In genomic region chr15:39583586-39584265, GRCh38 we compare ENCODE assay signal across 10 cellular contexts. TPM values are rescaled to one million over a fixed set of nuclear protein-coding genes. Genes with fewer than 3 reads are reported as not detected.
DNase-seq lines count a peak whose midpoint lies in the region; ATAC-seq and TF ChIP-seq lines count a peak whose summit lies in the region.
"Had no signal": no experiment of that assay in that cellular context is flagged by ENCODE, and none has a peak within 500 bp of the region (broad histone marks: within the 10 kb centered on the region; RNA-seq: fewer than 3 reads in every experiment).

No MANE protein-coding gene starts in this region.

- H3K27me3 ChIP-seq in suprapubic skin = no peaks in the 10 kb centered on the region

- H3K4me1 Mint-ChIP-seq in activated T-cell treated with anti-CD3 and anti-CD28 coated beads, Interleukin-2, amount 50 U/mL, for 24 hours (ENCODE audit: low read depth) = peaks cover 16% of the 10 kb centered on the region

- peaks cover 39% of the 10 kb centered on the region for H3K27me3 Mint-ChIP-seq in activated T-cell treated with anti-CD3 and anti-CD28 coated beads, Interleukin-2, amount 50 U/mL, for 24 hours

- no peak for TF ChIP-seq EP300 in suprapubic skin (IDR thresholded peaks at IDR 0.05)

- H3K36me3 ChIP-seq in suprapubic skin = peaks cover 54% of the 10 kb centered on the region
- H3K36me3 ChIP-seq: neutrophil had no signal

- H3K36me3 Mint-ChIP-seq in activated T-cell treated with anti-CD3 and anti-CD28 coated beads, Interleukin-2, amount 50 U/mL, for 24 hours (ENCODE audit: low read depth) = no peaks in the 10 kb centered on the region

- H3K9me3 Mint-ChIP-seq in activated T-cell treated with anti-CD3 and anti-CD28 coated beads, Interleukin-2, amount 50 U/mL, for 24 hours = no peaks in the 10 kb centered on the region
- H3K9me3 Mint-ChIP-seq: T-helper 1 cell treated with Interleukin-12 subunit alpha and Interleukin-12 subunit beta and Interleukin-4 antibody, amounts not matched to agents 30 μg/mL and 1 μg/mL, for 36 hours had no signal

- no peak overlapping the region for H3K27ac ChIP-seq in suprapubic skin
- H3K27ac ChIP-seq: neutrophil had no signal

- WGBS in suprapubic skin = 71% methylated on average over 13 of the region's 13 CpGs

- peak in 1 of 2 donors; percentile 23 for TF ChIP-seq CTCF in suprapubic skin (IDR thresholded peaks at IDR 0.05)

- peak overlapping the region; percentile 61 for H3K4me3 ChIP-seq in suprapubic skin

- no peak for TF ChIP-seq POLR2A in suprapubic skin (IDR thresholded peaks at IDR 0.05)

- ATAC-seq in GM21360 (IDR thresholded peaks at IDR 0.05; ENCODE audit: unreplicated experiment) (no peak), HG03457 (IDR thresholded peaks at IDR 0.05; ENCODE audit: unreplicated experiment) (no peak)

- peak; percentile 40 for DNase-seq in activated T-cell treated with anti-CD3 and anti-CD28 coated beads, Interleukin-2, amount 50 U/mL, for 24 hours
- no peak for DNase-seq in activated T-cell treated with anti-CD3 and anti-CD28 coated beads, Interleukin-2, amount 50 U/mL, for 1 hour
- DNase-seq in activated CD4-positive, alpha-beta T cell treated with anti-CD3 and anti-CD28 coated beads, Interleukin-2, amount 50 U/mL, for 4 hours = peak; percentile 12
- DNase-seq in iPS-NIHi11 (ENCODE audit: low spot score) (peak; percentile 31), suprapubic skin (ENCODE audit: low spot score in 2 of 2) (no peak), pons (ENCODE audit: low spot score) (no peak)

- H3K4me1 ChIP-seq in suprapubic skin = peaks cover 66% of the 10 kb centered on the region

- no peak overlapping the region for H3K4me3 Mint-ChIP-seq in activated T-cell treated with anti-CD3 and anti-CD28 coated beads, Interleukin-2, amount 50 U/mL, for 24 hours
- H3K4me3 Mint-ChIP-seq: T-helper 1 cell treated with Interleukin-12 subunit alpha and Interleukin-12 subunit beta and Interleukin-4 antibody, amounts not matched to agents 30 μg/mL and 1 μg/mL, for 36 hours had no signal

- no peaks in the 10 kb centered on the region for H3K9me3 ChIP-seq in suprapubic skin
- H3K9me3 ChIP-seq: neutrophil had no signal

- H3K27ac Mint-ChIP-seq in activated T-cell treated with anti-CD3 and anti-CD28 coated beads, Interleukin-2, amount 50 U/mL, for 24 hours = no peak overlapping the region
- H3K27ac Mint-ChIP-seq: T-helper 1 cell treated with Interleukin-12 subunit alpha and Interleukin-12 subunit beta and Interleukin-4 antibody, amounts not matched to agents 30 μg/mL and 1 μg/mL, for 36 hours had no signal

RNA-seq across cellular contexts. Expression of gene THBS1, which starts 2.8 kb away (rescaled TPM):
- total RNA-seq in suprapubic skin = 100 to 1,000 TPM in 1 of 4 donors, 10 to 100 TPM in 3; 82.0 to 396 (median 89.6) TPM

Comparison
In these comparisons a context has a peak if more than half of its experiments do, and no peak if none do; other contexts are left out.
1. DNase-seq: peak in activated T-cell treated with anti-CD3 and anti-CD28 coated beads, Interleukin-2, amount 50 U/mL, for 24 hours (single experiment), activated CD4-positive, alpha-beta T cell treated with anti-CD3 and anti-CD28 coated beads, Interleukin-2, amount 50 U/mL, for 4 hours (2 of 2) and iPS-NIHi11 (single experiment); none in activated T-cell treated with anti-CD3 and anti-CD28 coated beads, Interleukin-2, amount 50 U/mL, for 1 hour (single experiment), suprapubic skin (0 of 2) and pons (single experiment).